ENCODE assay signal across 1 cellular context in the genomic region with DNA sequence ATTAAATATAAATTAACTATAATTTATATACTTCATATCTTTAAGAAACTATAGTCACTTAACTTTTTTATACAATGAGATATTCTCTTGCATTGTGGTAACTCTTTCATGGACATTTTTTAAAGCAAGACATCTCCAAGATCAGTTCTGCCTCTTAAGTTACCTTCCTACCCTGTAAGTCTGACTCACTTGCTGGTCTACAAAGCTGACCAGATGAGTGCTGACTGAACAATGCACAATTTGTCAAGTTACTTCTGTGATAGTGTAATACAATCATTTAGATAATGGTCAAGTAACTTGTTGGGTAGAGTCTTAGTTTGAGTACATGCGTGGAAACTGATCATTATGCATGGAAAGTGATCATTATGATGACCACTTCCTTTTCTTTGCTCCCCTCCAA.
TF ChIP-seq lines count a peak whose summit lies in the region.

No MANE protein-coding gene starts in this region.

TF ChIP-seq in IMR-90, 13 proteins besides CTCF, POLR2A, EP300 and RAD21 (continued from another document):
- TF ChIP-seq RCOR1 (IDR thresholded peaks at IDR 0.05; ENCODE audit: insufficient replicate concordance, low read length), result no peak
- TF ChIP-seq NFE2L2 (IDR thresholded peaks at IDR 0.05; ENCODE audit: low read depth, low read length), result no peak
- no peak for TF ChIP-seq CEBPB (IDR thresholded peaks at IDR 0.05; ENCODE audit: low read depth, low read length)
